ENCODE assay signal across 25 cellular contexts in the genomic region with DNA sequence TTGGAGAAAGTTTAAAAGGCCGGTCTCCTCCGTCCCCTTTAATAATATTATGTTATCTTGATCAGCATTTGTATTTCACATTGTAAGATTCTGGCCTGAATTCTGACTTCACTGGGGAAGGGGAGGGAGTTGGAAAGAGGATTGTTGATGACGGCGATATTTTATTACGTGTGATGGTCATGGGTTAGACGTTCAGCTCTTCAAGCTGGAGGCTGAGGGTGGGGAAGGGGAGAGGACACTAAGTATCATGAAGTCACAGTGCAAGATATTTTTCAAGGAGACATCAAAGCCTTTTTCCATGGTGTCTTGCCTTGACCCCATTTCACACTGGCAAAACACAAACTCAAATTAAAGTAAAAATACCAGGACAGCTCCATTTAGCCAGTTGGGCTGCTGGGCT.
"Had no signal": no experiment of that assay in that cellular context is flagged by ENCODE, and none has a peak within 500 bp of the region (broad histone marks: within the 10 kb centered on the region; RNA-seq: fewer than 3 reads in every experiment).

No MANE protein-coding gene starts in this region.

- H3K27ac ChIP-seq: breast epithelium, gastroesophageal sphincter, neural progenitor cell, parathyroid adenoma, psoas muscle, spleen, suprapubic skin, tibial artery had no signal

- H3K4me1 Mint-ChIP-seq: activated naive CD4-positive, alpha-beta T cell treated with anti-CD3 and anti-CD28 coated beads, Interleukin-2, amount 10 ng/mL, durations not matched to agents 7 days and 5 days; activated naive CD8-positive, alpha-beta T cell treated with anti-CD3 and anti-CD28 coated beads, Interleukin-2, amount 10 ng/mL, durations not matched to agents 7 days and 5 days had no signal

- ATAC-seq: gastroesophageal sphincter, psoas muscle had no signal

- H3K9ac ChIP-seq: neural progenitor cell, parathyroid adenoma had no signal

- DNase-seq: activated CD4-positive, alpha-beta T cell treated with anti-CD3 and anti-CD28 coated beads for 4 hours; activated CD4-positive, alpha-beta T cell treated with anti-CD3 and anti-CD28 coated beads, Interleukin-2, amount 50 U/mL, for 48 hours; activated CD8-positive, alpha-beta memory T cell treated with anti-CD3 and anti-CD28 coated beads for 24 hours; activated CD8-positive, alpha-beta memory T cell treated with anti-CD3 and anti-CD28 coated beads, Interleukin-2, amount 50 U/mL, for 48 hours; activated gamma-delta T cell; activated naive CD4-positive, alpha-beta T cell treated with anti-CD3 and anti-CD28 coated beads, Interleukin-2, amount 10 ng/mL, durations not matched to agents 7 days and 5 days; activated naive CD8-positive, alpha-beta T cell treated with anti-CD3 and anti-CD28 coated beads, Interleukin-2, amount 10 ng/mL, durations not matched to agents 7 days and 5 days; activated T-cell treated with anti-CD3 and anti-CD28 coated beads, Interleukin-2, amount 50 U/mL, for 24 hours; amniotic stem cell; central memory CD4-positive, alpha-beta T cell; hippocampal formation; left cardiac atrium; mesendoderm; naive B cell; occipital lobe; psoas muscle; spleen; stimulated activated naive CD4-positive, alpha-beta T cell; tibial artery had no signal

- H3K36me3 ChIP-seq: breast epithelium, gastroesophageal sphincter, neural progenitor cell, spleen, suprapubic skin had no signal

- H3K9me3 ChIP-seq: suprapubic skin had no signal

- H3K4me2 ChIP-seq: neural progenitor cell had no signal

- H3K4me3 ChIP-seq: breast epithelium, gastroesophageal sphincter, lung, neural progenitor cell, psoas muscle, spleen, suprapubic skin, tibial artery had no signal

- H3K4me1 ChIP-seq: breast epithelium, psoas muscle had no signal

- H3K9me3 Mint-ChIP-seq: activated naive CD4-positive, alpha-beta T cell treated with anti-CD3 and anti-CD28 coated beads, Interleukin-2, amount 10 ng/mL, durations not matched to agents 7 days and 5 days; activated naive CD8-positive, alpha-beta T cell treated with anti-CD3 and anti-CD28 coated beads, Interleukin-2, amount 10 ng/mL, durations not matched to agents 7 days and 5 days; activated T-cell treated with anti-CD3 and anti-CD28 coated beads, Interleukin-2, amount 50 U/mL, for 24 hours had no signal

- H3K36me3 Mint-ChIP-seq: activated naive CD4-positive, alpha-beta T cell treated with anti-CD3 and anti-CD28 coated beads, Interleukin-2, amount 10 ng/mL, durations not matched to agents 7 days and 5 days; activated naive CD8-positive, alpha-beta T cell treated with anti-CD3 and anti-CD28 coated beads, Interleukin-2, amount 10 ng/mL, durations not matched to agents 7 days and 5 days; naive B cell had no signal

- H3K27ac Mint-ChIP-seq: activated naive CD4-positive, alpha-beta T cell treated with anti-CD3 and anti-CD28 coated beads, Interleukin-2, amount 10 ng/mL, durations not matched to agents 7 days and 5 days; activated naive CD8-positive, alpha-beta T cell treated with anti-CD3 and anti-CD28 coated beads, Interleukin-2, amount 10 ng/mL, durations not matched to agents 7 days and 5 days; activated T-cell treated with anti-CD3 and anti-CD28 coated beads, Interleukin-2, amount 50 U/mL, for 24 hours; naive B cell; neural progenitor cell had no signal

- H3K79me2 ChIP-seq: parathyroid adenoma had no signal

- H2AFZ ChIP-seq: neural progenitor cell, parathyroid adenoma had no signal

- H3K4me3 Mint-ChIP-seq: activated naive CD4-positive, alpha-beta T cell treated with anti-CD3 and anti-CD28 coated beads, Interleukin-2, amount 10 ng/mL, durations not matched to agents 7 days and 5 days; activated naive CD8-positive, alpha-beta T cell treated with anti-CD3 and anti-CD28 coated beads, Interleukin-2, amount 10 ng/mL, durations not matched to agents 7 days and 5 days; activated T-cell treated with anti-CD3 and anti-CD28 coated beads, Interleukin-2, amount 50 U/mL, for 24 hours; naive B cell; neural progenitor cell had no signal
